ENCODE assay signal across 8 cellular contexts in genomic region chr3:151890721-151891141, GRCh38. TPM values are rescaled to one million over a fixed set of nuclear protein-coding genes. Genes with fewer than 3 reads are reported as not detected.
DNase-seq lines count a peak whose midpoint lies in the region; ATAC-seq lines count a peak whose summit lies in the region.

No MANE protein-coding gene starts in this region.

- H2BK15ac ChIP-seq in neuronal stem cell (ENCODE audit: low read length), result no peak overlapping the region

- no peak overlapping the region for H3K18ac ChIP-seq in neuronal stem cell (ENCODE audit: low read length)

- DNase-seq in NCI-H2196 treated with DMSO at 0.1 percent for 48 hours (lab: John Stamatoyannopoulos, UW; ENCODE audit: unreplicated experiment) (peak; percentile 95), iris pigment epithelial cell (ENCODE audit: low read depth) (peak; percentile 57), neuronal stem cell (ENCODE audit: low spot score) (no peak), NCI-H446 (lab: John Stamatoyannopoulos, UW) (no peak), mesenteric fat pad (ENCODE audit: low spot score) (no peak), dermis blood vessel endothelial cell (no peak)

- no peaks in the 10 kb centered on the region for H3K4me1 ChIP-seq in neuronal stem cell (ENCODE audit: control insufficient read depth in 2 of 2, insufficient read depth in 1 of 2, low read depth in 1 of 2, low read length in 2 of 2)

- H3K23ac ChIP-seq in neuronal stem cell (ENCODE audit: low read depth, low read length, poor library complexity), result no peak overlapping the region

- H2AFZ ChIP-seq in neuronal stem cell (ENCODE audit: low read length), result no peak overlapping the region

- WGBS in neuronal stem cell (ENCODE audit: extremely low coverage in 2 of 2, insufficient read length in 2 of 2, insufficient replicate concordance in 1 of 2), 2 donors, result no CpG with 5 or more reads among the region's 4 CpGs

- no peak overlapping the region for H2BK5ac ChIP-seq in neuronal stem cell (ENCODE audit: low read length)

- H3K14ac ChIP-seq in neuronal stem cell (ENCODE audit: low read length), result no peak overlapping the region

- H3K27ac ChIP-seq in neuronal stem cell (replicated peaks; ENCODE audit: low read length), result no peak overlapping the region

- no peak overlapping the region for H3K4me3 ChIP-seq in neuronal stem cell (ENCODE audit: low read length in 2 of 2)

- no peak overlapping the region for H3K9ac ChIP-seq in neuronal stem cell (ENCODE audit: low read depth, low read length, poor library complexity)

- no peak overlapping the region for H4K8ac ChIP-seq in neuronal stem cell (ENCODE audit: low read depth, low read length)

- H4K91ac ChIP-seq in neuronal stem cell (ENCODE audit: low read depth, low read length, poor library complexity), result no peak overlapping the region

- H3K4me2 ChIP-seq in neuronal stem cell (ENCODE audit: insufficient read depth, low read length, poor library complexity, severe bottlenecking), result no peak overlapping the region

- peaks cover 0 to 2% (median 0%) of the 10 kb centered on the region in 3 experiments for H3K27me3 ChIP-seq in neuronal stem cell (ENCODE audit: control insufficient read depth in 3 of 3, insufficient read depth in 3 of 3, low read depth in 1 of 3, low read length in 3 of 3)

- H2AK5ac ChIP-seq in neuronal stem cell (ENCODE audit: low read depth, low read length), result no peak overlapping the region

- no peaks in the 10 kb centered on the region for H3K79me1 ChIP-seq in neuronal stem cell (ENCODE audit: low read depth, low read length)

- no peaks in the 10 kb centered on the region for H3K9me3 ChIP-seq in neuronal stem cell (replicated peaks in 1 of 2; ENCODE audit: control insufficient read depth in 2 of 2, insufficient read depth in 1 of 2, low read depth in 1 of 2, low read length in 2 of 2)

- no peak overlapping the region for H2BK12ac ChIP-seq in neuronal stem cell (ENCODE audit: low read length)

- H3K4ac ChIP-seq in neuronal stem cell (ENCODE audit: low read length), result no peak overlapping the region

- ATAC-seq in GM18907 (IDR thresholded peaks at IDR 0.05; ENCODE audit: unreplicated experiment), result peak; percentile 89
- peak; percentile 87 for ATAC-seq in HG03064 (IDR thresholded peaks at IDR 0.05; ENCODE audit: low read depth, unreplicated experiment)

- H3K36me3 ChIP-seq in neuronal stem cell (replicated peaks in 1 of 2; ENCODE audit: control insufficient read depth in 2 of 2, insufficient read depth in 2 of 2, low read length in 2 of 2), result no peaks in the 10 kb centered on the region

- no peak overlapping the region for H2BK120ac ChIP-seq in neuronal stem cell (ENCODE audit: low read depth, low read length)

RNA-seq across cellular contexts. Expression of gene SUCNR1, which starts 17.3 kb away (rescaled TPM):
- polyA plus RNA-seq in neuronal stem cell (2013, experiment 1 of 2), result not detected
- not detected for polyA plus RNA-seq in neuronal stem cell (2013, experiment 2 of 2)
- total RNA-seq in mesenteric fat pad, result 1.8 TPM
- under 0.01 TPM in 1 of 2 replicates, not detected in the other for total RNA-seq in dermis blood vessel endothelial cell

Comparison
In these comparisons a context has a peak if more than half of its experiments do, and no peak if none do; other contexts are left out.
1. DNase-seq: peak in NCI-H2196 treated with DMSO at 0.1 percent for 48 hours (single experiment) and iris pigment epithelial cell (single experiment); none in neuronal stem cell (single experiment), NCI-H446 (0 of 2), mesenteric fat pad (single experiment) and dermis blood vessel endothelial cell (single experiment).